29 cellular contexts compared by ENCODE assay signal in genomic region chr10:69234447-69234846, GRCh38.
"Had no signal": no experiment of that assay in that cellular context is flagged by ENCODE, and none has a peak within 500 bp of the region (broad histone marks: within the 10 kb centered on the region; RNA-seq: fewer than 3 reads in every experiment).

No MANE protein-coding gene starts in this region.

- H3K27ac ChIP-seq: gastrocnemius medialis, left lung, lower lobe of right lung, neutrophil, right lobe of liver, suprapubic skin, tibial nerve, WERI-Rb-1 had no signal

- H3K27ac Mint-ChIP-seq: activated CD4-positive, alpha-beta memory T cell treated with anti-CD3 and anti-CD28 coated beads, Interleukin-2, amount 10 ng/mL, durations not matched to agents 7 days and 5 days; activated T-helper 17 cell treated with anti-CD3 and anti-CD28 coated beads, Interleukin-2, amount 50 U/mL, for 72 hours; effector memory CD8-positive, alpha-beta T cell; progenitor cell of endocrine pancreas had no signal

- H3K9me3 Mint-ChIP-seq: activated CD4-positive, alpha-beta memory T cell treated with anti-CD3 and anti-CD28 coated beads, Interleukin-2, amount 10 ng/mL, durations not matched to agents 7 days and 5 days; activated CD4-positive, alpha-beta T cell treated with anti-CD3 and anti-CD28 coated beads, Interleukin-2, amount 10 ng/mL, durations not matched to agents 7 days and 5 days; activated T-cell treated with anti-CD3 and anti-CD28 coated beads, Interleukin-2, amount 50 U/mL, for 4 hours; activated T-helper 17 cell treated with anti-CD3 and anti-CD28 coated beads, Interleukin-2, amount 50 U/mL, for 72 hours; effector memory CD8-positive, alpha-beta T cell; nephron had no signal

- DNase-seq: activated CD4-positive, alpha-beta memory T cell treated with anti-CD3 and anti-CD28 coated beads, Interleukin-2, amount 10 ng/mL, durations not matched to agents 7 days and 5 days; activated CD4-positive, alpha-beta T cell treated with anti-CD3 and anti-CD28 coated beads, Interleukin-2, amount 10 ng/mL, durations not matched to agents 7 days and 5 days; activated CD4-positive, CD25-positive, alpha-beta regulatory T cell treated with anti-CD3 and anti-CD28 coated beads, Interleukin-2, amount 50 U/mL, for 72 hours; activated CD8-positive, alpha-beta memory T cell treated with anti-CD3 and anti-CD28 coated beads, Interleukin-2, amount 50 U/mL, for 48 hours; activated gamma-delta T cell treated with Interleukin-2 at 50 U/mL for 16 hours; activated naive CD4-positive, alpha-beta T cell treated with anti-CD3 and anti-CD28 coated beads, Interleukin-2, amount 50 U/mL, for 16 hours; activated T-cell treated with anti-CD3 and anti-CD28 coated beads, Interleukin-2, amount 50 U/mL, for 4 hours; amniotic stem cell; caudate nucleus; cortex of kidney; effector memory CD8-positive, alpha-beta T cell; erythroblast; gastrocnemius medialis; glutamatergic neuron; left lung; lower lobe of right lung; mesenchymal stem cell; right lobe of liver; small intestine; stimulated activated CD4-positive, alpha-beta T cell treated with anti-CD3 and anti-CD28 coated beads, Interleukin-1b, Interleukin-23, amount 100 ng/mL, for 48 hours; stimulated activated naive CD4-positive, alpha-beta T cell; T1000; WERI-Rb-1 had no signal

- H3K36me3 ChIP-seq: gastrocnemius medialis, left lung, lower lobe of right lung, neutrophil, right lobe of liver, suprapubic skin, tibial nerve, WERI-Rb-1 had no signal

- H3K4me1 ChIP-seq: gastrocnemius medialis, right lobe of liver had no signal

- H3K27me3 ChIP-seq: gastrocnemius medialis, left lung, neutrophil, right lobe of liver, suprapubic skin, tibial nerve had no signal

- ATAC-seq: activated T-cell treated with anti-CD3 and anti-CD28 coated beads, Interleukin-2, amount 50 U/mL, for 4 hours; activated T-helper 17 cell treated with anti-CD3 and anti-CD28 coated beads, Interleukin-2, amount 50 U/mL, for 72 hours; effector memory CD8-positive, alpha-beta T cell; gastrocnemius medialis; left lung; lower lobe of right lung; right lobe of liver had no signal

- H3K9me3 ChIP-seq: gastrocnemius medialis, left lung, lower lobe of right lung, neutrophil, right lobe of liver, suprapubic skin, tibial nerve had no signal

- H3K27me3 Mint-ChIP-seq: activated T-helper 17 cell treated with anti-CD3 and anti-CD28 coated beads, Interleukin-2, amount 50 U/mL, for 72 hours; effector memory CD8-positive, alpha-beta T cell had no signal

- H3K4me3 ChIP-seq: gastrocnemius medialis, left lung, lower lobe of right lung, right lobe of liver, suprapubic skin, tibial nerve had no signal

- H3K4me3 Mint-ChIP-seq: activated T-cell treated with anti-CD3 and anti-CD28 coated beads, Interleukin-2, amount 50 U/mL, for 4 hours; activated T-helper 17 cell treated with anti-CD3 and anti-CD28 coated beads, Interleukin-2, amount 50 U/mL, for 72 hours; effector memory CD8-positive, alpha-beta T cell; nephron had no signal
